In the genomic region with DNA sequence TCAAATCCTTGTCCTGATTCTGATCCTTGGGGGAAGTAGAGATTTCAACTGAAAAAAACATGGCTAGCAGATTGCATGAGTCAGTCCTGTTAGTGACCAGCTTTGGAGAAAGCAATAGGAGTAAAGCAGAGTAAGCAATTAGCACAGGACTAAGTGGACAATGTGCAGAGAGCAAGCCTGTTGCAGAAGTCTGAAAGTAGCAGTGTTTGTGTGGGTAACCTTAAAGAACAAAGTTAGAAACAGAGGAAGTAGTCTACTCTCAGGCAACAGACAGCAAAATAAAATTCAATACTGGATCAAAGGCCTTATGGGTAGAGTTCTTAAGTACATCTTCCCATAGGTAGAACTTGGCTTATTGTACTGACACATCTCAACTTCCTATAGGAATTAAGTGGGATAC, we compare ENCODE assay signal across 21 cellular contexts.
"Had no signal": no experiment of that assay in that cellular context is flagged by ENCODE, and none has a peak within 500 bp of the region (broad histone marks: within the 10 kb centered on the region; RNA-seq: fewer than 3 reads in every experiment).

No MANE protein-coding gene starts in this region.

- H3K36me3 ChIP-seq: MG63, Peyer's patch had no signal

- ATAC-seq: activated T-cell treated with anti-CD3 and anti-CD28 coated beads, Interleukin-2, amount 50 U/mL, for 72 hours had no signal

- H3K27me3 ChIP-seq: MG63, Peyer's patch had no signal

- H3K9me3 ChIP-seq: MG63, Peyer's patch had no signal

- H3K27ac ChIP-seq: Peyer's patch had no signal

- H3K4me3 ChIP-seq: MG63, Peyer's patch had no signal

- H3K4me1 ChIP-seq: Peyer's patch had no signal

- DNase-seq: activated B cell treated with CpG ODN at 0.5 μM for 24 hours; activated CD4-positive, alpha-beta memory T cell treated with anti-CD3 and anti-CD28 coated beads, Interleukin-2, amount 10 ng/mL, durations not matched to agents 7 days and 5 days; activated CD4-positive, alpha-beta T cell treated with anti-CD3 and anti-CD28 coated beads for 1 hour; activated CD4-positive, alpha-beta T cell treated with anti-CD3 and anti-CD28 coated beads, Interleukin-2, amount 50 U/mL, for 1 hour; activated gamma-delta T cell treated with Interleukin-2 at 50 U/mL for 16 hours; activated naive CD4-positive, alpha-beta T cell treated with anti-CD3 and anti-CD28 coated beads, Interleukin-2, amount 10 ng/mL, durations not matched to agents 7 days and 5 days; activated naive CD8-positive, alpha-beta T cell treated with anti-CD3 and anti-CD28 coated beads for 36 hours; activated T-cell treated with anti-CD3 and anti-CD28 coated beads, Interleukin-2, amount 50 U/mL, for 72 hours; anterior cingulate cortex; cerebellar nuclear complex; MG63; NCI-H1105; NCI-H1436; NCI-H1694 treated with DMSO at 0.1 percent for 48 hours; NCI-H2081 treated with DMSO at 0.1 percent for 48 hours; NCI-H446; NCI-H524; NCI-H774; OCI-M1; Peyer's patch; SHP77 treated with DMSO at 0.1 percent for 48 hours had no signal
